In the genomic region with DNA sequence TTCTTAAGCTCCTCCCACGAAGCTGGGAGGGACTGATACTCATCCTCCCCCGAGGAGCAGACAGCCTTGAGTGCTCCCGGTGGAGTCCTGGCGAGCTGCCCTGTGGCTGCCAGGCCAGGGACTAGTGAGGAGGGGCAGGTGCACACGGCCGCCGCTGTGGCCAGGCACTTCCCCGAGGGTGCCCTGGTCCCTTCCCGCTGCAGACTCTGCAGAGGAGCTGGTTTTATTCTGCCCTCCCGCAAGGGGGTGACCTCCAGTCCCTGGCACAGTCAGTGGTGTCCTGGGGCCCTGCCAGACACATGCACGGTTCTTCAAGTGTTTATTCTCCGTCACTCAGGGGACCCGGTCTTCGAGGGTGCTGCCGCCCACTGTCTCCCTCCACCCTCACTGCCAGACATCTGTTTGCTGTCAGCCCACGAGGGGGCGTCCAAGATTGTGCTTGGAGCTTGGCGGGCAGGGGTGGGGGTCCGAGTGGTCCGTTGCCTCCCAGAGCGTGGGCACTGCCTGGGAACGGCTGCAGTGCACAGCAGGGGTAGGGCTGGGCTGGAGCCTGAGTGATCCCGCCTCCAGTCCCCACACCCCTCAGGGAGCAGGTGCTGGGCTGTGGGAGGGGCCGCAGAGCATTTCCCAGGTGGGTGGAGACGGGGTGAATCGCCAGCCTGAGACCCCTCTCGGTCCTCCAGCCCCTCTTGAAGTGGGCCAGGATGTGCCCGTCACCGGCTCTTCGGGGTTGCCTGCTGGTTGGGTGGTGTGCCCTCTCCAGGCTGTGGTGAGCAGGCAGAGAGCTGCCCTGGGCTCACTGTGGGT, we compare ENCODE assay signal across 10 cellular contexts. TPM values are rescaled to one million over a fixed set of nuclear protein-coding genes. Genes with fewer than 3 reads are reported as not detected.
DNase-seq lines count a peak whose midpoint lies in the region; ATAC-seq and TF ChIP-seq lines count a peak whose summit lies in the region.
"Had no signal": no experiment of that assay in that cellular context is flagged by ENCODE, and none has a peak within 500 bp of the region (broad histone marks: within the 10 kb centered on the region; RNA-seq: fewer than 3 reads in every experiment).

No MANE protein-coding gene starts in this region.

- H3K9me3 Mint-ChIP-seq in MCF 10A (ENCODE audit: unreplicated experiment) = no peaks in the 10 kb centered on the region

- ATAC-seq in DND-41 (ENCODE audit: insufficient read depth, low read depth) (no peak), RWPE2 (ENCODE audit: low read depth) (peak; percentile 5; the same call in 1 of the 3 replicates), lower lobe of right lung (peak; percentile 23 to 46), HG03457 (IDR thresholded peaks at IDR 0.05; ENCODE audit: unreplicated experiment) (no peak), GM19452 (IDR thresholded peaks at IDR 0.05; ENCODE audit: unreplicated experiment) (no peak)
- ATAC-seq: right cardiac atrium had no signal

- peak; percentile 47 for DNase-seq in DND-41
- DNase-seq in RWPE2 (ENCODE audit: low spot score) = peak; percentile 86
- DNase-seq in MCF 10A (ENCODE audit: unreplicated experiment) = peak; percentile 36
- peak; percentile 76 for DNase-seq in lower lobe of right lung
- no peak for DNase-seq in cortex of kidney (lab: John Stamatoyannopoulos, UW)

- H3K9ac ChIP-seq in DND-41 (ENCODE audit: low read depth, low read length) = no peak overlapping the region

- BruUV-seq in MCF 10A (replicated peaks; lab: Mats Ljungman, UMichigan) = no TSS peak

- CTCF ChIA-PET in MCF 10A (lab: Yijun Ruan, JAX) = interaction anchor here (0.6 to 2.6 kb wide), 28 partner anchors 9 to 780 kb away, joined by 3 to 17 read pairs (median 4); a partner anchor contains a TSS

- H4K20me1 ChIP-seq in DND-41 (ENCODE audit: insufficient read depth, low read length) = peaks cover 24% of the 10 kb centered on the region; the same call in 1 of the 2 replicates

- H3K27ac Mint-ChIP-seq in MCF 10A (ENCODE audit: low read depth, unreplicated experiment) = no peak overlapping the region

- no peak overlapping the region for H3K4me3 ChIP-seq in DND-41 (ENCODE audit: low read depth in 1 of 2, low read length in 2 of 2)
- no peak overlapping the region for H3K4me3 ChIP-seq in RWPE2 (ENCODE audit: severe bottlenecking)
- H3K4me3 ChIP-seq in lower lobe of right lung = peak overlapping the region; percentile 13

- no peak overlapping the region for H3K4me3 Mint-ChIP-seq in MCF 10A (ENCODE audit: unreplicated experiment)

- H3K27me3 Mint-ChIP-seq in MCF 10A (ENCODE audit: insufficient read depth, unreplicated experiment) = no peaks in the 10 kb centered on the region

- POLR2A ChIA-PET in MCF 10A (lab: Yijun Ruan, JAX) = interaction anchor here (0.7 to 1.3 kb wide), 4 partner anchors 22 to 386 kb away, joined by 3 to 5 read pairs (median 3); a partner anchor contains a TSS

- H3K4me1 Mint-ChIP-seq in MCF 10A (ENCODE audit: insufficient read depth, unreplicated experiment) = peaks cover 17% of the 10 kb centered on the region

- peak overlapping the region; percentile 17; the same call in 1 of the 2 replicates for H3K4me2 ChIP-seq in DND-41 (ENCODE audit: insufficient read depth, low read length)

- intact Hi-C loops in MCF 10A (cut with micrococcal nuclease) (no loop called here), lower lobe of right lung (cut with DNase I) (no loop called here)

- no peaks in the 10 kb centered on the region for H3K36me3 Mint-ChIP-seq in MCF 10A (ENCODE audit: insufficient read depth, unreplicated experiment)

- no peak overlapping the region for H3K27ac ChIP-seq in DND-41 (ENCODE audit: low read length)
- H3K27ac ChIP-seq in RWPE2 (ENCODE audit: poor library complexity, severe bottlenecking) = no peak overlapping the region
- no peak overlapping the region for H3K27ac ChIP-seq in lower lobe of right lung

- H3K9me3 ChIP-seq in DND-41 (ENCODE audit: insufficient read depth, low read length, severe bottlenecking) (no peaks in the 10 kb centered on the region), RWPE2 (ENCODE audit: severe bottlenecking) (no peaks in the 10 kb centered on the region), lower lobe of right lung (no peaks in the 10 kb centered on the region)

- TF ChIP-seq CTCF in DND-41 (IDR thresholded peaks at IDR 0.05; ENCODE audit: borderline replicate concordance, extremely low read depth, low read length, poor library complexity, severe bottlenecking) (peak; percentile 65), LNCAP (IDR thresholded peaks at IDR 0.05) (peak; percentile 60), RWPE2 (IDR thresholded peaks at IDR 0.05; ENCODE audit: poor library complexity, severe bottlenecking) (peak; percentile 92), MCF 10A (IDR thresholded peaks at IDR 0.05; ENCODE audit: unreplicated experiment) (no peak), lower lobe of right lung (IDR thresholded peaks at IDR 0.05) (peak; percentile 46)

- H3K27me3 ChIP-seq in DND-41 (ENCODE audit: insufficient read depth, low read length, poor library complexity) = no peaks in the 10 kb centered on the region
- no peaks in the 10 kb centered on the region for H3K27me3 ChIP-seq in RWPE2 (ENCODE audit: insufficient read depth, poor library complexity, severe bottlenecking)
- no peaks in the 10 kb centered on the region for H3K27me3 ChIP-seq in lower lobe of right lung (ENCODE audit: low read depth)

- H3K36me3 ChIP-seq in DND-41 (ENCODE audit: insufficient read depth, low read length) = peaks cover 6% of the 10 kb centered on the region
- H3K36me3 ChIP-seq in RWPE2 (ENCODE audit: low read depth) = no peaks in the 10 kb centered on the region
- no peaks in the 10 kb centered on the region for H3K36me3 ChIP-seq in lower lobe of right lung

- peaks cover 17% of the 10 kb centered on the region for H3K79me2 ChIP-seq in DND-41 (ENCODE audit: insufficient read depth, low read length)

- no peak overlapping the region for H2AFZ ChIP-seq in DND-41 (ENCODE audit: low read depth, low read length)

- H3K4me1 ChIP-seq in DND-41 (ENCODE audit: insufficient read depth, low read length) = peaks cover 35% of the 10 kb centered on the region
- H3K4me1 ChIP-seq in RWPE2 (ENCODE audit: insufficient read depth, poor library complexity, severe bottlenecking) = no peaks in the 10 kb centered on the region
- peaks cover 33% of the 10 kb centered on the region for H3K4me1 ChIP-seq in lower lobe of right lung

RNA-seq across cellular contexts. Expression of a gene that starts 3.1 kb away (rescaled TPM):
- total RNA-seq in MCF 10A (2022) (1.5 and 2.8 TPM in 2 replicates), lower lobe of right lung (4.5 TPM)

RNA-seq across cellular contexts. Expression of a gene that starts 17.2 kb away (rescaled TPM):
- not detected in 2 replicates for total RNA-seq in MCF 10A (2022)
- 2.0 TPM for total RNA-seq in lower lobe of right lung
- total RNA-seq: right cardiac atrium; T-helper 2 cell treated with Interferon-gamma antibody and Interleukin-4, amounts not matched to agents 100 ng/mL and 5 ng/mL, for 36 hours had no signal

RNA-seq across cellular contexts. Expression of a gene that starts 23.2 kb away (rescaled TPM):
- total RNA-seq in MCF 10A (2022) (1,978 and 2,055 TPM in 2 replicates), lower lobe of right lung (1,104 TPM)

RNA-seq across cellular contexts. Expression of a gene that starts 43.0 kb away (rescaled TPM):
- total RNA-seq in MCF 10A (2022) (266 and 292 TPM in 2 replicates), lower lobe of right lung (282 TPM)

Comparison
In these comparisons a context has a peak if more than half of its experiments do, and no peak if none do; other contexts are left out.
1. ATAC-seq: peak in RWPE2 (single experiment) and lower lobe of right lung (2 of 2); none in DND-41 (single experiment), HG03457 (single experiment) and GM19452 (single experiment).